ENCODE assay signal across 8 cellular contexts in the genomic region with DNA sequence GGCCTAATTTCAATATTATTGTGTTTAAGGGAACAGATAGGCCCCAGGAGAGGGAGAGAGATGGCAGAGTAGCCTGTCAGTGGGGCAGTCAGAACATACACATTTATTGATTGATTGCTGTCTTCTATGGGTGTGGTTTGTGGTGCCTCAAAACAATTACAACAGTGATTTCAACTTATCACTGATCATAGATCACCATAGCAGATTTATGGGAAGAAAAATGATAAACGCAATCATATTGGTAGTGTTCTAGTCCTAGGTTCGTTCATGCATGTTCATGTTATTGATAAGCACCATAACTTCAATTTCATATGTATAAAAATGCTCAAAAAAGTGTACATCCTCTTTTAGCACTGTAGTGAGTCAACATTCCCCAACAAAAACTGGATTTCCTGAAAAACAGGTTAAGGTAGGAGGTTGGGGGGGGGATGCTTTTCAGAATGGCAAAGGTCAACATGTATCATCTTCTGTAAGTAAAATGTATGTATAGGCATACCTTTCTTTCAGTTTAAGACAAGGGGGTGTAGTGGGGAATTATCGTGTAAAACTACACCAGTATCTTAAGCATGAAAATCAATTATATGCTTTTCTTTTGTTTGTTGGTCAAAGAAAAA. TPM values are rescaled to one million over a fixed set of nuclear protein-coding genes. Genes with fewer than 3 reads are reported as not detected.
A peak's percentile ranks its signal among the peaks of the same experiment; 100 is the strongest.
DNase-seq lines count a peak whose midpoint lies in the region; ATAC-seq, FAIRE-seq and TF ChIP-seq lines count a peak whose summit lies in the region.

No MANE protein-coding gene starts in this region.

- TF ChIP-seq CTCF in Calu3 (IDR thresholded peaks at IDR 0.05; ENCODE audit: unreplicated experiment) (no peak), OCI-LY3 (IDR thresholded peaks at IDR 0.05; ENCODE audit: low read depth, low read length) (no peak), endothelial cell of umbilical vein (IDR thresholded peaks at IDR 0.05; ENCODE audit: extremely low read depth in 1 of 2, insufficient read depth in 1 of 2, low read depth in 1 of 2, low read length in 2 of 2) (no peak), osteocyte (IDR thresholded peaks at IDR 0.05) (no peak)

- H3K9me3 ChIP-seq in OCI-LY3 (ENCODE audit: insufficient read depth, low read length), result no peaks in the 10 kb centered on the region
- H3K9me3 ChIP-seq in endothelial cell of umbilical vein (replicated peaks; ENCODE audit: control insufficient read depth, insufficient read depth, low read length), result no peaks in the 10 kb centered on the region

- H3K4me1 ChIP-seq in OCI-LY3 (ENCODE audit: low read length), result peaks cover 24% of the 10 kb centered on the region
- peaks cover 24% of the 10 kb centered on the region for H3K4me1 ChIP-seq in endothelial cell of umbilical vein (ENCODE audit: control insufficient read depth, extremely low read depth, insufficient read depth, low read length)

- ATAC-seq in left lobe of liver, result no peak

- DNase-seq in Calu3, result peak; percentile 3
- DNase-seq in endothelial cell of umbilical vein (ENCODE audit: low read depth, low spot score), result no peak
- no peak for DNase-seq in osteocyte (ENCODE audit: extremely low spot score, unreplicated experiment)
- no peak for DNase-seq in mucosa of gallbladder (ENCODE audit: low spot score)
- DNase-seq in RCC 7860 (ENCODE audit: low spot score), result no peak
- DNase-seq in left lobe of liver (ENCODE audit: low spot score), result no peak
- no peak for DNase-seq in COR-L47 (lab: John Stamatoyannopoulos, UW)

- H3K4me1 Mint-ChIP-seq in Calu3 (ENCODE audit: low read depth, unreplicated experiment) (peaks cover 20% of the 10 kb centered on the region), osteocyte (ENCODE audit: unreplicated experiment) (peaks cover 42% of the 10 kb centered on the region)

- no peak for FAIRE-seq in endothelial cell of umbilical vein (lab: Jason Lieb, UNC)
- FAIRE-seq in RCC 7860 (lab: Jason Lieb, UNC), result no peak

- H3K27ac Mint-ChIP-seq in Calu3 (ENCODE audit: unreplicated experiment), result peak overlapping the region; percentile 81
- peak overlapping the region; percentile 97 for H3K27ac Mint-ChIP-seq in osteocyte (ENCODE audit: unreplicated experiment)

- no peaks in the 10 kb centered on the region for H3K9me1 ChIP-seq in endothelial cell of umbilical vein (replicated peaks; ENCODE audit: control insufficient read depth, extremely low read depth, insufficient read depth, low read length)

- H3K36me3 ChIP-seq in OCI-LY3 (replicated peaks; ENCODE audit: low read depth, low read length) (peaks cover 8% of the 10 kb centered on the region), endothelial cell of umbilical vein (ENCODE audit: control insufficient read depth in 2 of 2, extremely low read depth in 1 of 2, insufficient read depth in 2 of 2, low read length in 2 of 2) (peaks cover 0 to 2% of the 10 kb centered on the region in 2 experiments)

- H3K4me2 ChIP-seq in OCI-LY3 (ENCODE audit: low read length) (peak overlapping the region; percentile 99), endothelial cell of umbilical vein (ENCODE audit: insufficient read depth, low read length) (peak overlapping the region; percentile 95)

- H3K4me3 Mint-ChIP-seq in Calu3 (ENCODE audit: low read depth, unreplicated experiment) (peak overlapping the region; percentile 94), osteocyte (ENCODE audit: unreplicated experiment) (peak overlapping the region; percentile 95)

- H2AFZ ChIP-seq in OCI-LY3 (ENCODE audit: low read depth, low read length) (no peak overlapping the region), endothelial cell of umbilical vein (ENCODE audit: low read depth, low read length) (peak overlapping the region; percentile 95)

- dilution Hi-C loops in endothelial cell of umbilical vein (cut with MboI; ENCODE audit: extremely low pct_ligation_motif_present, low sequenced_read_pairs), result no loop called here

- H3K79me2 ChIP-seq in OCI-LY3 (ENCODE audit: low read length) (peaks cover 49% of the 10 kb centered on the region), endothelial cell of umbilical vein (ENCODE audit: control insufficient read depth, insufficient read depth, low read length) (peaks cover 36% of the 10 kb centered on the region)

- no TSS peak for BruUV-seq in Calu3 (replicated peaks; lab: Mats Ljungman, UMichigan)
- no TSS peak for BruUV-seq in endothelial cell of umbilical vein (replicated peaks; lab: Mats Ljungman, UMichigan)

- H3K36me3 Mint-ChIP-seq in Calu3 (ENCODE audit: insufficient read depth, unreplicated experiment), result peaks cover 40% of the 10 kb centered on the region
- peaks cover 14% of the 10 kb centered on the region for H3K36me3 Mint-ChIP-seq in osteocyte (ENCODE audit: unreplicated experiment)

- H4K20me1 ChIP-seq in OCI-LY3 (ENCODE audit: insufficient read depth, low read length), result peaks cover 22% of the 10 kb centered on the region
- no peaks in the 10 kb centered on the region for H4K20me1 ChIP-seq in endothelial cell of umbilical vein (replicated peaks; ENCODE audit: control insufficient read depth, extremely low read depth, insufficient read depth, low read length)

- CTCF ChIA-PET in Calu3 (lab: Charles Lee) (interaction anchor here (1.4 kb wide), 1 partner anchor 15 kb away, joined by 4 read pairs; no protein-coding TSS in a partner anchor), endothelial cell of umbilical vein (lab: Charles Lee) (interaction anchor here (1.3 to 2.5 kb wide), 3 partner anchors 116 to 499 kb away, joined by 4 to 7 read pairs (median 5); no protein-coding TSS in a partner anchor)

- POLR2A ChIA-PET in endothelial cell of umbilical vein (lab: Charles Lee), result no interaction called here

- intact Hi-C loops in Calu3 (cut with micrococcal nuclease; ENCODE audit: unreplicated experiment), result no loop called here
- intact Hi-C loops in endothelial cell of umbilical vein (cut with micrococcal nuclease), result loop anchor here (5.0 to 10.0 kb wide), 2 partner anchors 125 to 922 kb away; partner anchors contain the start of genes BTAF1 and RPP30

- H3K9ac ChIP-seq in OCI-LY3 (ENCODE audit: low read length) (peak overlapping the region; percentile 97), endothelial cell of umbilical vein (replicated peaks; ENCODE audit: extremely low read depth, insufficient read depth, low read length) (peak overlapping the region; percentile 85)

- H3K27me3 Mint-ChIP-seq in Calu3 (ENCODE audit: unreplicated experiment), result no peaks in the 10 kb centered on the region
- no peaks in the 10 kb centered on the region for H3K27me3 Mint-ChIP-seq in osteocyte (ENCODE audit: unreplicated experiment)

- TF ChIP-seq POLR2A in endothelial cell of umbilical vein (IDR thresholded peaks at IDR 0.05; ENCODE audit: low read depth, low read length), result no peak

- H3K4me3 ChIP-seq in OCI-LY3 (ENCODE audit: low read length) (peak overlapping the region; percentile 98), endothelial cell of umbilical vein (replicated peaks in 1 of 3; ENCODE audit: insufficient read depth in 1 of 3, low read depth in 1 of 3, low read length in 3 of 3) (peak overlapping the region; percentile 68 to 97 (median 89))

- H3K27me3 ChIP-seq in OCI-LY3 (ENCODE audit: low read depth, low read length) (no peaks in the 10 kb centered on the region), endothelial cell of umbilical vein (ENCODE audit: control insufficient read depth in 2 of 2, insufficient read depth in 2 of 2, low read length in 2 of 2) (no peaks in the 10 kb centered on the region)

- H3K27ac ChIP-seq in OCI-LY3 (ENCODE audit: low read length) (peak overlapping the region; percentile 90), endothelial cell of umbilical vein (ENCODE audit: insufficient read depth, low read depth, low read length) (no peak overlapping the region)

- H3K9me3 Mint-ChIP-seq in Calu3 (ENCODE audit: low read depth, unreplicated experiment), result no peaks in the 10 kb centered on the region
- H3K9me3 Mint-ChIP-seq in osteocyte (ENCODE audit: unreplicated experiment), result no peaks in the 10 kb centered on the region

TF ChIP-seq in endothelial cell of umbilical vein, 7 proteins besides CTCF, POLR2A, EP300 and RAD21:
- TF ChIP-seq FOS (IDR thresholded peaks at IDR 0.05; ENCODE audit: borderline replicate concordance, insufficient read depth, low read length) (no peak), GATA2 (IDR thresholded peaks at IDR 0.05; ENCODE audit: insufficient read depth, insufficient read length, low read depth, low read length) (no peak), POLR2AphosphoS5 (IDR thresholded peaks at IDR 0.05; ENCODE audit: insufficient read depth, low read depth, low read length) (no peak), MYC (IDR thresholded peaks at IDR 0.05; ENCODE audit: low read depth, low read length) (no peak), EZH2 (IDR thresholded peaks at IDR 0.05; ENCODE audit: borderline replicate concordance, low read depth, low read length, severe bottlenecking) (no peak), JUN (IDR thresholded peaks at IDR 0.05; ENCODE audit: borderline replicate concordance, insufficient read depth, insufficient read length, low read depth) (no peak)
- TF ChIP-seq, protein P1, sequence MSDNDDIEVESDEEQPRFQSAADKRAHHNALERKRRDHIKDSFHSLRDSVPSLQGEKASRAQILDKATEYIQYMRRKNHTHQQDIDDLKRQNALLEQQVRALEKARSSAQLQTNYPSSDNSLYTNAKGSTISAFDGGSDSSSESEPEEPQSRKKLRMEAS (IDR thresholded peaks at IDR 0.05; ENCODE audit: insufficient read depth, insufficient read length), result no peak

RNA-seq across cellular contexts. Expression of gene TNKS2, which starts 1.0 kb away (rescaled TPM):
- 24.6 TPM in 2 replicates for total RNA-seq in Calu3 (2022)
- total RNA-seq in endothelial cell of umbilical vein, result 33.3 and 34.0 TPM in 2 replicates
- 10.9 and 13.6 TPM in 2 replicates for polyA plus RNA-seq in endothelial cell of umbilical vein
- polyA plus RNA-seq in endothelial cell of umbilical vein (2011; cell fraction: cytosol; rRNA removed), result 11.0 and 12.8 TPM in 2 replicates
- polyA plus RNA-seq in endothelial cell of umbilical vein (2011; cell fraction: nucleus; rRNA removed), result 31.7 and 37.5 TPM in 2 replicates
- 26.2 and 32.7 TPM in 2 replicates for polyA plus RNA-seq in endothelial cell of umbilical vein (2012)
- polyA minus RNA-seq in endothelial cell of umbilical vein, result 40.5 and 41.5 TPM in 2 replicates
- polyA minus RNA-seq in endothelial cell of umbilical vein (2011; cell fraction: cytosol; rRNA and poly(A)+ RNA removed), result 25.6 TPM
- 25.4 and 34.3 TPM in 2 replicates for polyA minus RNA-seq in endothelial cell of umbilical vein (2011; cell fraction: nucleus; rRNA and poly(A)+ RNA removed)
- total RNA-seq in osteocyte, result 63.5 and 64.9 TPM in 2 replicates
- total RNA-seq in mucosa of gallbladder, result 35.1 TPM
- 11.8 TPM for total RNA-seq in left lobe of liver
